ENCODE assay signal across 2 cellular contexts in genomic region chr9:34552986-34553385, GRCh38.
TF ChIP-seq lines count a peak whose summit lies in the region.

No MANE protein-coding gene starts in this region.

TF ChIP-seq in GM12891, 5 proteins besides CTCF, POLR2A, EP300 and RAD21:
- TF ChIP-seq POU2F2 (IDR thresholded peaks at IDR 0.05; ENCODE audit: low read depth, low read length), result no peak
- TF ChIP-seq SPI1 (IDR thresholded peaks at IDR 0.05; ENCODE audit: low read depth, low read length), result no peak
- TF ChIP-seq TAF1 (IDR thresholded peaks at IDR 0.05; ENCODE audit: low read depth, low read length), result no peak
- TF ChIP-seq POLR2AphosphoS5 (IDR thresholded peaks at IDR 0.05; ENCODE audit: low read depth, low read length), result no peak
- no peak for TF ChIP-seq PAX5 (IDR thresholded peaks at IDR 0.05; ENCODE audit: insufficient read depth, low read length, severe bottlenecking)
TF ChIP-seq in GM12891: peak in this region for 0.

TF ChIP-seq in H1, 55 proteins besides CTCF, POLR2A, EP300 and RAD21:
- TF ChIP-seq KDM5A (IDR thresholded peaks at IDR 0.05; ENCODE audit: low read length) (no peak), SAP30 (IDR thresholded peaks at IDR 0.05; ENCODE audit: insufficient read depth, insufficient replicate concordance, low read length) (no peak), SRF (IDR thresholded peaks at IDR 0.05; ENCODE audit: low read depth, low read length) (no peak), USF2 (IDR thresholded peaks at IDR 0.05; ENCODE audit: low read length) (no peak), FOSL1 (IDR thresholded peaks at IDR 0.05; ENCODE audit: insufficient read depth, low read depth, low read length) (no peak), CEBPB (IDR thresholded peaks at IDR 0.05; ENCODE audit: low read depth, low read length) (no peak)
- TF ChIP-seq, protein P1, sequence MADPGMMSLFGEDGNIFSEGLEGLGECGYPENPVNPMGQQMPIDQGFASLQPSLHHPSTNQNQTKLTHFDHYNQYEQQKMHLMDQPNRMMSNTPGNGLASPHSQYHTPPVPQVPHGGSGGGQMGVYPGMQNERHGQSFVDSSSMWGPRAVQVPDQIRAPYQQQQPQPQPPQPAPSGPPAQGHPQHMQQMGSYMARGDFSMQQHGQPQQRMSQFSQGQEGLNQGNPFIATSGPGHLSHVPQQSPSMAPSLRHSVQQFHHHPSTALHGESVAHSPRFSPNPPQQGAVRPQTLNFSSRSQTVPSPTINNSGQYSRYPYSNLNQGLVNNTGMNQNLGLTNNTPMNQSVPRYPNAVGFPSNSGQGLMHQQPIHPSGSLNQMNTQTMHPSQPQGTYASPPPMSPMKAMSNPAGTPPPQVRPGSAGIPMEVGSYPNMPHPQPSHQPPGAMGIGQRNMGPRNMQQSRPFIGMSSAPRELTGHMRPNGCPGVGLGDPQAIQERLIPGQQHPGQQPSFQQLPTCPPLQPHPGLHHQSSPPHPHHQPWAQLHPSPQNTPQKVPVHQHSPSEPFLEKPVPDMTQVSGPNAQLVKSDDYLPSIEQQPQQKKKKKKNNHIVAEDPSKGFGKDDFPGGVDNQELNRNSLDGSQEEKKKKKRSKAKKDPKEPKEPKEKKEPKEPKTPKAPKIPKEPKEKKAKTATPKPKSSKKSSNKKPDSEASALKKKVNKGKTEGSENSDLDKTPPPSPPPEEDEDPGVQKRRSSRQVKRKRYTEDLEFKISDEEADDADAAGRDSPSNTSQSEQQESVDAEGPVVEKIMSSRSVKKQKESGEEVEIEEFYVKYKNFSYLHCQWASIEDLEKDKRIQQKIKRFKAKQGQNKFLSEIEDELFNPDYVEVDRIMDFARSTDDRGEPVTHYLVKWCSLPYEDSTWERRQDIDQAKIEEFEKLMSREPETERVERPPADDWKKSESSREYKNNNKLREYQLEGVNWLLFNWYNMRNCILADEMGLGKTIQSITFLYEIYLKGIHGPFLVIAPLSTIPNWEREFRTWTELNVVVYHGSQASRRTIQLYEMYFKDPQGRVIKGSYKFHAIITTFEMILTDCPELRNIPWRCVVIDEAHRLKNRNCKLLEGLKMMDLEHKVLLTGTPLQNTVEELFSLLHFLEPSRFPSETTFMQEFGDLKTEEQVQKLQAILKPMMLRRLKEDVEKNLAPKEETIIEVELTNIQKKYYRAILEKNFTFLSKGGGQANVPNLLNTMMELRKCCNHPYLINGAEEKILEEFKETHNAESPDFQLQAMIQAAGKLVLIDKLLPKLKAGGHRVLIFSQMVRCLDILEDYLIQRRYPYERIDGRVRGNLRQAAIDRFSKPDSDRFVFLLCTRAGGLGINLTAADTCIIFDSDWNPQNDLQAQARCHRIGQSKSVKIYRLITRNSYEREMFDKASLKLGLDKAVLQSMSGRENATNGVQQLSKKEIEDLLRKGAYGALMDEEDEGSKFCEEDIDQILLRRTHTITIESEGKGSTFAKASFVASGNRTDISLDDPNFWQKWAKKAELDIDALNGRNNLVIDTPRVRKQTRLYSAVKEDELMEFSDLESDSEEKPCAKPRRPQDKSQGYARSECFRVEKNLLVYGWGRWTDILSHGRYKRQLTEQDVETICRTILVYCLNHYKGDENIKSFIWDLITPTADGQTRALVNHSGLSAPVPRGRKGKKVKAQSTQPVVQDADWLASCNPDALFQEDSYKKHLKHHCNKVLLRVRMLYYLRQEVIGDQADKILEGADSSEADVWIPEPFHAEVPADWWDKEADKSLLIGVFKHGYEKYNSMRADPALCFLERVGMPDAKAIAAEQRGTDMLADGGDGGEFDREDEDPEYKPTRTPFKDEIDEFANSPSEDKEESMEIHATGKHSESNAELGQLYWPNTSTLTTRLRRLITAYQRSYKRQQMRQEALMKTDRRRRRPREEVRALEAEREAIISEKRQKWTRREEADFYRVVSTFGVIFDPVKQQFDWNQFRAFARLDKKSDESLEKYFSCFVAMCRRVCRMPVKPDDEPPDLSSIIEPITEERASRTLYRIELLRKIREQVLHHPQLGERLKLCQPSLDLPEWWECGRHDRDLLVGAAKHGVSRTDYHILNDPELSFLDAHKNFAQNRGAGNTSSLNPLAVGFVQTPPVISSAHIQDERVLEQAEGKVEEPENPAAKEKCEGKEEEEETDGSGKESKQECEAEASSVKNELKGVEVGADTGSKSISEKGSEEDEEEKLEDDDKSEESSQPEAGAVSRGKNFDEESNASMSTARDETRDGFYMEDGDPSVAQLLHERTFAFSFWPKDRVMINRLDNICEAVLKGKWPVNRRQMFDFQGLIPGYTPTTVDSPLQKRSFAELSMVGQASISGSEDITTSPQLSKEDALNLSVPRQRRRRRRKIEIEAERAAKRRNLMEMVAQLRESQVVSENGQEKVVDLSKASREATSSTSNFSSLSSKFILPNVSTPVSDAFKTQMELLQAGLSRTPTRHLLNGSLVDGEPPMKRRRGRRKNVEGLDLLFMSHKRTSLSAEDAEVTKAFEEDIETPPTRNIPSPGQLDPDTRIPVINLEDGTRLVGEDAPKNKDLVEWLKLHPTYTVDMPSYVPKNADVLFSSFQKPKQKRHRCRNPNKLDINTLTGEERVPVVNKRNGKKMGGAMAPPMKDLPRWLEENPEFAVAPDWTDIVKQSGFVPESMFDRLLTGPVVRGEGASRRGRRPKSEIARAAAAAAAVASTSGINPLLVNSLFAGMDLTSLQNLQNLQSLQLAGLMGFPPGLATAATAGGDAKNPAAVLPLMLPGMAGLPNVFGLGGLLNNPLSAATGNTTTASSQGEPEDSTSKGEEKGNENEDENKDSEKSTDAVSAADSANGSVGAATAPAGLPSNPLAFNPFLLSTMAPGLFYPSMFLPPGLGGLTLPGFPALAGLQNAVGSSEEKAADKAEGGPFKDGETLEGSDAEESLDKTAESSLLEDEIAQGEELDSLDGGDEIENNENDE (IDR thresholded peaks at IDR 0.05; ENCODE audit: insufficient replicate concordance, low read length), result no peak
